27 cellular contexts compared by ENCODE assay signal in genomic region chr20:36373089-36373488, GRCh38.
"Had no signal": no experiment of that assay in that cellular context is flagged by ENCODE, and none has a peak within 500 bp of the region (broad histone marks: within the 10 kb centered on the region; RNA-seq: fewer than 3 reads in every experiment).

No MANE protein-coding gene starts in this region.

- ATAC-seq: effector memory CD8-positive, alpha-beta T cell; esophagus mucosa; foreskin keratinocyte; gastrocnemius medialis; gastroesophageal sphincter; heart left ventricle; heart right ventricle had no signal

- H3K9me3 ChIP-seq: colonic mucosa, esophagus muscularis mucosa, esophagus squamous epithelium, gastrocnemius medialis, gastroesophageal sphincter, heart left ventricle, heart right ventricle had no signal

- H3K4me1 ChIP-seq: colonic mucosa, esophagus muscularis mucosa, esophagus squamous epithelium, foreskin keratinocyte, gastrocnemius medialis, gastroesophageal sphincter, heart left ventricle, heart right ventricle had no signal

- H3K27ac ChIP-seq: colonic mucosa, coronary artery, dorsolateral prefrontal cortex, epithelial cell of prostate, esophagus muscularis mucosa, esophagus squamous epithelium, foreskin keratinocyte, gastrocnemius medialis, gastroesophageal sphincter, heart left ventricle, heart right ventricle had no signal

- H3K27me3 ChIP-seq: colonic mucosa, dorsolateral prefrontal cortex had no signal

- H3K36me3 ChIP-seq: colonic mucosa, esophagus muscularis mucosa, esophagus squamous epithelium, gastrocnemius medialis, gastroesophageal sphincter, heart left ventricle, heart right ventricle had no signal

- FAIRE-seq: colon, endometrium, endothelial cell of umbilical vein, frontal cortex had no signal

- H3K4me3 ChIP-seq: colonic mucosa, coronary artery, dorsolateral prefrontal cortex, esophagus muscularis mucosa, esophagus squamous epithelium, gastrocnemius medialis, gastroesophageal sphincter, heart left ventricle, heart right ventricle had no signal

- DNase-seq: colonic mucosa; cortex of kidney; dorsolateral prefrontal cortex; effector CD4-positive, alpha-beta T cell; effector CD8-positive, alpha-beta T cell; effector memory CD4-positive, alpha-beta T cell; effector memory CD8-positive, alpha-beta T cell; endodermal cell; erythroblast; esophagus squamous epithelium; foreskin fibroblast; foreskin keratinocyte; foreskin melanocyte; gastrocnemius medialis; glutamatergic neuron; head of caudate nucleus; heart left ventricle; heart right ventricle had no signal
